1 cellular context compared by ENCODE assay signal in genomic region chr3:12328132-12328915, GRCh38.
TF ChIP-seq lines count a peak whose summit lies in the region.

No MANE protein-coding gene starts in this region.

TF ChIP-seq in endothelial cell of umbilical vein, 7 proteins besides CTCF, POLR2A, EP300 and RAD21:
- TF ChIP-seq MAX (IDR thresholded peaks at IDR 0.05; ENCODE audit: insufficient read depth, insufficient read length): no peak
- no peak for TF ChIP-seq JUN (IDR thresholded peaks at IDR 0.05; ENCODE audit: borderline replicate concordance, insufficient read depth, insufficient read length, low read depth)
- no peak for TF ChIP-seq MYC (IDR thresholded peaks at IDR 0.05; ENCODE audit: low read depth, low read length)
- TF ChIP-seq GATA2 (IDR thresholded peaks at IDR 0.05; ENCODE audit: insufficient read depth, insufficient read length, low read depth, low read length): no peak
- TF ChIP-seq POLR2AphosphoS5 (IDR thresholded peaks at IDR 0.05; ENCODE audit: insufficient read depth, low read depth, low read length): no peak
- TF ChIP-seq EZH2 (IDR thresholded peaks at IDR 0.05; ENCODE audit: borderline replicate concordance, low read depth, low read length, severe bottlenecking): no peak
- no peak for TF ChIP-seq FOS (IDR thresholded peaks at IDR 0.05; ENCODE audit: borderline replicate concordance, insufficient read depth, low read length)
